ENCODE assay signal across 21 cellular contexts in genomic region chr10:25505466-25505865, GRCh38.
"Had no signal": no experiment of that assay in that cellular context is flagged by ENCODE, and none has a peak within 500 bp of the region (broad histone marks: within the 10 kb centered on the region; RNA-seq: fewer than 3 reads in every experiment).

No MANE protein-coding gene starts in this region.

- H3K9ac ChIP-seq: KMS-11 had no signal

- DNase-seq: IMR-90, Kasumi-1, MM.1S, NCI-H1092 treated with DMSO at 0.1 percent for 48 hours, NCI-H1436, NCI-H187, NCI-H2029, NCI-H2081 treated with DMSO at 0.1 percent for 48 hours, NCI-H2171, NCI-H226, NCI-H446, NCI-H510A, NCI-H524 treated with DMSO at 0.1 percent for 48 hours, NCI-H69, NCI-H774, Right ventricle myocardium superior, RPMI8226, SIG-M5 had no signal

- H3K4me3 ChIP-seq: SJSA1, SK-N-MC had no signal

- H3K36me3 ChIP-seq: SJSA1 had no signal

- H3K4me1 ChIP-seq: SJSA1 had no signal

- H3K4me2 ChIP-seq: KMS-11 had no signal

- H3K27me3 ChIP-seq: SJSA1 had no signal

- H3K27ac ChIP-seq: KMS-11, SJSA1, SK-N-MC had no signal

- H3K9me3 ChIP-seq: SJSA1 had no signal
